20 cellular contexts compared by ENCODE assay signal in genomic region chr6:134764741-134765140, GRCh38.
DNase-seq lines count a peak whose midpoint lies in the region; ATAC-seq, FAIRE-seq and TF ChIP-seq lines count a peak whose summit lies in the region.
"Had no signal": no experiment of that assay in that cellular context is flagged by ENCODE, and none has a peak within 500 bp of the region (broad histone marks: within the 10 kb centered on the region; RNA-seq: fewer than 3 reads in every experiment).

No MANE protein-coding gene starts in this region.

- H3K9me3 ChIP-seq in mucosa of descending colon = no peaks in the 10 kb centered on the region

- H3K4me1 ChIP-seq in mucosa of descending colon (ENCODE audit: low read depth) = no peaks in the 10 kb centered on the region

- H3K4me3 ChIP-seq in fibroblast of villous mesenchyme (ENCODE audit: low read depth, low read length) (no peak overlapping the region), mucosa of descending colon (no peak overlapping the region)
- H3K4me3 ChIP-seq: BLaER1 treated with 17β-estradiol and CSF1 and Interleukin-3, amounts not matched to agents 10 nM and 100 nM had no signal

- intact Hi-C loops in mucosa of descending colon (cut with DNase I, micrococcal nuclease) = no loop called here

- DNase-seq in GM19239 (ENCODE audit: insufficient read length, low spot score) (no peak), amniotic epithelial cell (ENCODE audit: low read depth) (peak; percentile 98), fibroblast of villous mesenchyme (ENCODE audit: low read depth) (peak; percentile 94), mucosa of descending colon (no peak), 8988T (no peak), SIG-M5 treated with dmso at 0.1 percent for 504 hours (lab: John Stamatoyannopoulos, UW; ENCODE audit: unreplicated experiment) (no peak), NCI-H1092 treated with DMSO at 0.1 percent for 48 hours (lab: John Stamatoyannopoulos, UW) (no peak)
- DNase-seq: CD4-positive, CD25-positive, alpha-beta regulatory T cell; CD8-positive, alpha-beta memory T cell; COR-L47; DMS 273 treated with DMSO at 0.1 percent for 48 hours; DMS53; DND-41; H9 had no signal

- peak; percentile 18 for FAIRE-seq in GM19239 (lab: Jason Lieb, UNC)
- FAIRE-seq: G401.6, GM12892, H1, HepG2 had no signal

- no peaks in the 10 kb centered on the region for H3K36me3 ChIP-seq in mucosa of descending colon (ENCODE audit: low read depth)
- H3K36me3 ChIP-seq: BLaER1 treated with 17β-estradiol and CSF1 and Interleukin-3, amounts not matched to agents 10 nM and 100 nM had no signal

- peak; percentile 64 for ATAC-seq in mucosa of descending colon
- ATAC-seq in GM21723 (IDR thresholded peaks at IDR 0.05; ENCODE audit: unreplicated experiment) = no peak
- ATAC-seq: HepG2 had no signal

- no peak for TF ChIP-seq CTCF in fibroblast of villous mesenchyme (IDR thresholded peaks at IDR 0.05; ENCODE audit: insufficient read depth, low read depth, low read length)
- no peak for TF ChIP-seq CTCF in mucosa of descending colon (IDR thresholded peaks at IDR 0.05)

Comparison
In these comparisons a context has a peak if more than half of its experiments do, and no peak if none do; other contexts are left out.
1. DNase-seq: peak in amniotic epithelial cell (single experiment) and fibroblast of villous mesenchyme (single experiment); none in GM19239 (single experiment), mucosa of descending colon (0 of 3), 8988T (single experiment), SIG-M5 treated with dmso at 0.1 percent for 504 hours (single experiment) and NCI-H1092 treated with DMSO at 0.1 percent for 48 hours (single experiment).